8 cellular contexts compared by ENCODE assay signal in genomic region chr11:63986156-63986931, GRCh38. TPM values are rescaled to one million over a fixed set of nuclear protein-coding genes. Genes with fewer than 3 reads are reported as not detected.
A peak's percentile ranks its signal among the peaks of the same experiment; 100 is the strongest.
DNase-seq lines count a peak whose midpoint lies in the region; ATAC-seq and TF ChIP-seq lines count a peak whose summit lies in the region.

Gene OTUB1 (plus strand): TSS chr11:63986438. CDS start chr11:63986457, 19 bp downstream.

- TF ChIP-seq CTCF in OCI-LY7 (conservative IDR thresholded peaks at IDR 0.05; ENCODE audit: low read length): no peak

- peak within 1 kb of the TSS; percentile 88 for H3K4me2 ChIP-seq in OCI-LY7 (ENCODE audit: low read length)

- peak within 1 kb of the TSS; percentile 72 for H3K27ac ChIP-seq in OCI-LY7 (ENCODE audit: low read depth, low read length, poor library complexity, severe bottlenecking)

- peaks cover 28% of the 10 kb centered on the region for H3K36me3 ChIP-seq in OCI-LY7 (ENCODE audit: insufficient read depth, low read length)

- H2AFZ ChIP-seq in OCI-LY7 (ENCODE audit: low read length): peak within 1 kb of the TSS; percentile 67

- CTCF ChIA-PET in OCI-LY7 (lab: Charles Lee; ENCODE audit: unreplicated experiment): no interaction called here

- no TSS peak for BruUV-seq in OCI-LY7 (replicated peaks; lab: Mats Ljungman, UMichigan)

- DNase-seq in COR-L47 (lab: John Stamatoyannopoulos, UW) (peak; percentile 91), HuH-7 (ENCODE audit: low spot score) (peak; percentile 93), OCI-LY7 (ENCODE audit: low spot score) (peak; percentile 88), activated T-cell treated with anti-CD3 and anti-CD28 coated beads for 1 hour (ENCODE audit: low read depth) (peak; percentile 78), epidermal melanocyte (ENCODE audit: insufficient read length, low spot score) (peak; percentile 97), middle frontal gyrus (ENCODE audit: extremely low spot score, low spot score) (peak; percentile 79)
- peak; percentile 81 to 86 for DNase-seq in stimulated activated CD8-positive, alpha-beta memory T cell treated with anti-CD3 and anti-CD28 coated beads, Interleukin-2, amount 100 ng/mL, for 48 hours (ENCODE audit: low read depth in 2 of 2)

- peaks cover 5% of the 10 kb centered on the region; the same call in 1 of the 2 replicates for H4K20me1 ChIP-seq in OCI-LY7 (ENCODE audit: insufficient read depth, low read length)

- H3K4me1 ChIP-seq in OCI-LY7 (ENCODE audit: insufficient read depth, low read length, poor library complexity, severe bottlenecking): peaks cover 39% of the 10 kb centered on the region

- H3K79me2 ChIP-seq in OCI-LY7 (ENCODE audit: insufficient read depth, low read depth, low read length): peaks cover 17% of the 10 kb centered on the region; the same call in 1 of the 2 replicates

- intact Hi-C loops in OCI-LY7 (cut with micrococcal nuclease; ENCODE audit: unreplicated experiment): no loop called here

- ATAC-seq in GM21423 (IDR thresholded peaks at IDR 0.05; ENCODE audit: unreplicated experiment): peak; percentile 75

- no peaks in the 10 kb centered on the region for H3K9me2 ChIP-seq in OCI-LY7 (ENCODE audit: insufficient read depth, low read length)

- peak within 1 kb of the TSS; percentile 91 for H3K4me3 ChIP-seq in OCI-LY7 (ENCODE audit: low read depth, low read length, poor library complexity, severe bottlenecking)

- H3K9me3 ChIP-seq in OCI-LY7 (ENCODE audit: low read length): no peaks in the 10 kb centered on the region

- POLR2A ChIA-PET in OCI-LY7 (lab: Charles Lee): interaction anchor here (1.4 kb wide), 1 partner anchor 34 kb away, joined by 4 read pairs; no protein-coding TSS in a partner anchor

RNA-seq across cellular contexts. Expression of gene OTUB1, which starts in this region (rescaled TPM):
- total RNA-seq in OCI-LY7 (2014; rRNA removed; shearing (Covaris generic)): 51.9 and 72.4 TPM in 2 replicates
- 88.1 and 88.5 TPM in 2 replicates for total RNA-seq in OCI-LY7 (2022)

Comparison
In these comparisons a context has a peak if more than half of its experiments do, and no peak if none do; other contexts are left out.
1. Peak in every context shown above with its lines: DNase-seq, ATAC-seq, H3K4me3 ChIP-seq and H3K27ac ChIP-seq.